16 cellular contexts compared by ENCODE assay signal in the genomic region with DNA sequence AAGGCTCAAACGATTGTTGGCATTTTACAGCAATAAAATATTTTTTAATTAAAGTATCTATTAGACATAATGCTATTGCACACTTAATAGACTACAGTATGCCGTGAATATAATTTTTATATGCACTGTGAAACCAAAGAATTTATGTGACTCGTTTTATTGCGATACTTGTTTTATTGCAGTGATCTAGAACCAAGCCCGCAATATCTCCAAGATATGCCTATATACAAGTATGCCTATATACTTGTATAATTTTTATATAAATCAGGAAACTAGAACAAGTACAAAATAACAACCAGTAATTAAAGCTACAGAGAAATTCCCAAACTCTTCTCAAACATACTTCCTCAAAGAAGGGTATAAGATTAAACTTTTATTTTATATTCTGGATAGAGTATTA.
"Had no signal": no experiment of that assay in that cellular context is flagged by ENCODE, and none has a peak within 500 bp of the region (broad histone marks: within the 10 kb centered on the region; RNA-seq: fewer than 3 reads in every experiment).

No MANE protein-coding gene starts in this region.

- H3K9me3 ChIP-seq: lower lobe of right lung, tibial nerve had no signal

- H3K27ac ChIP-seq: brain microvascular endothelial cell, dorsolateral prefrontal cortex, lower lobe of right lung, WERI-Rb-1 had no signal

- H3K27me3 ChIP-seq: brain microvascular endothelial cell, dorsolateral prefrontal cortex, tibial nerve had no signal

- DNase-seq: activated CD4-positive, alpha-beta T cell treated with anti-CD3 and anti-CD28 coated beads, Interleukin-2, amount 50 U/mL, for 1 hour; activated CD4-positive, CD25-positive, alpha-beta regulatory T cell treated with anti-CD3 and anti-CD28 coated beads, Interleukin-2, amount 50 U/mL, for 72 hours; activated gamma-delta T cell treated with Interleukin-2 at 50 U/mL for 16 hours; activated T-cell treated with anti-CD3 and anti-CD28 coated beads, Interleukin-2, amount 50 U/mL, for 1 hour; aorta; brain microvascular endothelial cell; central memory CD4-positive, alpha-beta T cell; dorsolateral prefrontal cortex; lower lobe of right lung; mesendoderm; naive B cell; occipital lobe; stimulated activated CD4-positive, alpha-beta T cell treated with anti-CD3 and anti-CD28 coated beads, Interleukin-4, amount 100 ng/mL, for 4 hours; T-helper 1 cell; WERI-Rb-1 had no signal

- H3K4me3 ChIP-seq: dorsolateral prefrontal cortex, lower lobe of right lung, tibial nerve had no signal

- H3K36me3 ChIP-seq: brain microvascular endothelial cell had no signal

- ATAC-seq: lower lobe of right lung had no signal
